8 cellular contexts compared by ENCODE assay signal in the genomic region with DNA sequence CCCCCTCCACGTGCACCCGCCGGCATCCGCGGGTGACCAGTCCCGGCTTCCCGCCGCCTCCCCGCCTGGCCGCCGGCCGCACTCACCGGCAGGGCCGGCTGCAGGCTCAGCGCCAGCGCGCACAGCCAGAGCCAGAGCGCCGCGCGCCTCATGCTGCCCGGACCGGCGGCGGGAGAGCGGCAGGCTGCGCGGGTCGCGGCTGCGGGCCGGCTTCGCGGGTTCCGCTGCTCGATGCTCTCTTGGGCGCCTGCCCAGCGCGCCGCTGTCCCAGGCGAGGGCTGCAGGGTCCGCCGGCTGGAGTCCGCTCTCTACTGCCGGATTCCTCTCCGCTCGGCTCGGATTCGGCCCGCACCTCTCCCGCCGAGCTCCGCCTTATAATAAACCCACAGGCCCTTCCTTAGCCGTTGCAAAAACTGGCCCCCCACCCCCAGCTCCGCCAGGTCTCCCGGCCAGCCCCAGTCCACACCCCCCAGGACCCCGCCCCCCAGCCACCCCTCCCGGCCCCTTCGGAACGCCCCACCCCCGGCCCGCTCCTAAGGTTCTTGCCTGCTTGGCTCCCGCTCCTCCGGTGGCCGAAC. TPM values are rescaled to one million over a fixed set of nuclear protein-coding genes. Genes with fewer than 3 reads are reported as not detected.
DNase-seq lines count a peak whose midpoint lies in the region; ATAC-seq and TF ChIP-seq lines count a peak whose summit lies in the region.

A gene with protein sequence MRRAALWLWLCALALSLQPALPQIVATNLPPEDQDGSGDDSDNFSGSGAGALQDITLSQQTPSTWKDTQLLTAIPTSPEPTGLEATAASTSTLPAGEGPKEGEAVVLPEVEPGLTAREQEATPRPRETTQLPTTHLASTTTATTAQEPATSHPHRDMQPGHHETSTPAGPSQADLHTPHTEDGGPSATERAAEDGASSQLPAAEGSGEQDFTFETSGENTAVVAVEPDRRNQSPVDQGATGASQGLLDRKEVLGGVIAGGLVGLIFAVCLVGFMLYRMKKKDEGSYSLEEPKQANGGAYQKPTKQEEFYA (minus strand): TSS at position 415 of the 578 bp plus-strand sequence. CDS start 263 bp downstream, at position 152.

- peaks cover 22 to 33% of the 10 kb centered on the region in 2 donors for H3K4me1 ChIP-seq in mucosa of rectum (ENCODE audit: control insufficient read depth in 2 of 2, insufficient read depth in 2 of 2, low read length in 2 of 2)

- H3K9ac ChIP-seq in SK-N-MC (ENCODE audit: insufficient read length) (peak within 1 kb of the TSS; percentile 37), mucosa of rectum (ENCODE audit: low read depth in 1 of 2, low read length in 2 of 2) (peak within 1 kb of the TSS; percentile 75 to 89)

- POLR2A ChIA-PET in AG04450 (lab: Yijun Ruan, JAX), result interaction anchor here (0.6 to 1.2 kb wide), 4 partner anchors 76 to 289 kb away, joined by 3 to 4 read pairs (median 3); a partner anchor contains a TSS

- no peaks in the 10 kb centered on the region for H3K27me3 ChIP-seq in AG04450 (ENCODE audit: control insufficient read depth, insufficient read depth, low read length)
- peaks cover 0 to 2% of the 10 kb centered on the region in 2 donors for H3K27me3 ChIP-seq in mucosa of rectum (ENCODE audit: control insufficient read depth in 2 of 2, insufficient read depth in 2 of 2, low read length in 2 of 2)

- TF ChIP-seq CTCF in AG04450 (IDR thresholded peaks at IDR 0.05; ENCODE audit: low read depth, low read length), result no peak

- CTCF ChIA-PET in AG04450 (lab: Charles Lee), result interaction anchor here (0.6 to 2.1 kb wide), 12 partner anchors 10 to 418 kb away, joined by 3 to 19 read pairs (median 4); no protein-coding TSS in a partner anchor

- no peak for DNase-seq in AG04450 (ENCODE audit: low read depth, low spot score)
- no peak for DNase-seq in SK-N-MC (ENCODE audit: low read depth, low spot score)
- DNase-seq in epithelial cell of prostate (ENCODE audit: low read depth, low spot score), result no peak
- no peak for DNase-seq in epidermal melanocyte (ENCODE audit: insufficient read length, low spot score)
- DNase-seq in SKM-1 (lab: John Stamatoyannopoulos, UW; ENCODE audit: unreplicated experiment), result no peak

- H3K9me3 ChIP-seq in AG04450 (ENCODE audit: control insufficient read depth, insufficient read depth, low read length) (no peaks in the 10 kb centered on the region), SK-N-MC (ENCODE audit: low read depth, low read length) (no peaks in the 10 kb centered on the region), mucosa of rectum (ENCODE audit: control insufficient read depth in 2 of 2, low read length in 2 of 2) (no peaks in the 10 kb centered on the region)

- ATAC-seq in GM18498 (IDR thresholded peaks at IDR 0.05; ENCODE audit: unreplicated experiment) (peak; percentile 36), HG03442 (IDR thresholded peaks at IDR 0.05; ENCODE audit: unreplicated experiment) (peak; percentile 17)

- H3K27ac ChIP-seq in AG04450 (ENCODE audit: low read depth, low read length) (peak within 1 kb of the TSS; percentile 52), SK-N-MC (no peak within 1 kb of the TSS), epithelial cell of prostate (peak within 1 kb of the TSS; percentile 99), mucosa of rectum (ENCODE audit: low read depth in 2 of 2, low read length in 2 of 2) (peak within 1 kb of the TSS; percentile 96 to 97)

- H3K4me3 ChIP-seq in AG04450 (ENCODE audit: low read depth, low read length) (peak within 1 kb of the TSS; percentile 64), SK-N-MC (peak within 1 kb of the TSS; percentile 82), mucosa of rectum (ENCODE audit: low read length in 2 of 2) (peak within 1 kb of the TSS; percentile 68 to 80)

- H3K36me3 ChIP-seq in SK-N-MC (ENCODE audit: insufficient read depth, low read length) (no peaks in the 10 kb centered on the region), mucosa of rectum (ENCODE audit: control insufficient read depth in 2 of 2, insufficient read depth in 2 of 2, low read length in 2 of 2) (peaks cover 0 to 3% of the 10 kb centered on the region in 2 donors)

RNA-seq across cellular contexts. Expression of the gene that starts here (rescaled TPM):
- 17.9 and 19.9 TPM in 2 replicates for polyA plus RNA-seq in AG04450 (2011; rRNA removed)
- polyA minus RNA-seq in AG04450 (2011; rRNA and poly(A)+ RNA removed), result 11.6 and 12.6 TPM in 2 replicates
